8 cellular contexts compared by ENCODE assay signal in the genomic region with DNA sequence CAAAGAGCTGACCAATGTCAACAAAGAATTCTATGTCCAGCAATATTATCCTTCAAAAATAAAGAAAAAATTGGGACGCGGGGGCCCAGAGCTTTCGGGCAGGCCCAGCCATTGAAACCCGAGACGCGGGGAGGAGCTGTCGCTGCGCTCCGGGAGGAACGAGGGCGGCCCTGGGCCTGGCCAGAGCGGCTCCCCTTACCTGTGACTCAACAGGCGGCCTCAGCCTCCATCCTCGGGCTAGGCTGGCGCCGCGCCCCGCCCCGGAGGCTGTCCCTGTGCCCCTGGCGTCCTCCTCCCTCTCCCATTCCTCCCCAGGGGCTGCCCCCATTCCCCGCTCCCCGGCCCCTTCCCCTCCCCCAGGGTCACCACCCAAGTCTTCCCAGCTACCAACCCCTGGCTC.
DNase-seq lines count a peak whose midpoint lies in the region; ATAC-seq, FAIRE-seq and TF ChIP-seq lines count a peak whose summit lies in the region.
"Not testable (repeated sequence)": the region's sequence is repeated elsewhere in the genome, so short reads cannot be mapped to it uniquely, and the experiment has no call there.

No MANE protein-coding gene starts in this region.

- intact Hi-C loops in left colon (cut with DNase I, micrococcal nuclease), result loop anchor here in 1 of 2 donors (5.0 kb wide), 1 partner anchor 186 kb away; no protein-coding TSS in a partner anchor

- H2AFZ ChIP-seq in GM23338, result not testable (repeated sequence)

- H3K9me3 Mint-ChIP-seq in GM23338; activated T-helper 17 cell treated with anti-CD3 and anti-CD28 coated beads, Interleukin-2, amount 50 U/mL, for 72 hours: not testable (repeated sequence)

- not testable (repeated sequence) for H3K27ac Mint-ChIP-seq in GM23338; activated T-helper 17 cell treated with anti-CD3 and anti-CD28 coated beads, Interleukin-2, amount 50 U/mL, for 72 hours

- not testable (repeated sequence) for H3K4me3 ChIP-seq in GM23338

- not testable (repeated sequence) for H3K27me3 ChIP-seq in GM23338 (ENCODE audit: insufficient read depth)

- H3K4me1 ChIP-seq in GM23338 (ENCODE audit: insufficient read depth), result not testable (repeated sequence)

- H3K36me3 Mint-ChIP-seq in GM23338 (ENCODE audit: low read depth); activated T-helper 17 cell treated with anti-CD3 and anti-CD28 coated beads, Interleukin-2, amount 50 U/mL, for 72 hours (ENCODE audit: low read depth): not testable (repeated sequence)

- DNase-seq in GM12892 (ENCODE audit: insufficient read length); GM23338 (ENCODE audit: low spot score); left colon; stimulated activated naive CD8-positive, alpha-beta T cell treated with anti-CD3 and anti-CD28 coated beads, Interleukin-15, Interleukin-2, amounts not matched to agents 100 U/mL and 50 U/mL, for 24 hours: not testable (repeated sequence)

- not testable (repeated sequence) for H3K9me2 ChIP-seq in GM23338 (ENCODE audit: insufficient read depth)

- ATAC-seq in GM19438 (IDR thresholded peaks at IDR 0.05; ENCODE audit: low read depth, unreplicated experiment), result peak; percentile 84
- peak; percentile 99 for ATAC-seq in GM23338
- peak; percentile 71 for ATAC-seq in HG03064 (IDR thresholded peaks at IDR 0.05; ENCODE audit: low read depth, unreplicated experiment)
- ATAC-seq in HG03571 (IDR thresholded peaks at IDR 0.05; ENCODE audit: unreplicated experiment), result peak; percentile 89
- peak; percentile 100 for ATAC-seq in activated T-helper 17 cell treated with anti-CD3 and anti-CD28 coated beads, Interleukin-2, amount 50 U/mL, for 72 hours (replicated peaks)
- ATAC-seq in left colon, result peak; percentile 77
- ATAC-seq in stimulated activated naive CD8-positive, alpha-beta T cell treated with anti-CD3 and anti-CD28 coated beads, Interleukin-15, Interleukin-2, amounts not matched to agents 100 U/mL and 50 U/mL, for 24 hours, result peak; percentile 97

- not testable (repeated sequence) for H3K27ac ChIP-seq in GM23338 (ENCODE audit: low read depth)

- H3K79me2 ChIP-seq in GM23338 (replicated peaks; ENCODE audit: insufficient read depth), result not testable (repeated sequence)

- H3K36me3 ChIP-seq in GM23338 (ENCODE audit: insufficient read depth), result not testable (repeated sequence)

- not testable (repeated sequence) for H4K20me1 ChIP-seq in GM23338 (replicated peaks; ENCODE audit: insufficient read depth)

- not testable (repeated sequence) for H3K4me1 Mint-ChIP-seq in GM23338; activated T-helper 17 cell treated with anti-CD3 and anti-CD28 coated beads, Interleukin-2, amount 50 U/mL, for 72 hours

- not testable (repeated sequence) for H3K4me2 ChIP-seq in GM23338

- H3K4me3 Mint-ChIP-seq in GM23338; activated T-helper 17 cell treated with anti-CD3 and anti-CD28 coated beads, Interleukin-2, amount 50 U/mL, for 72 hours: not testable (repeated sequence)

- TF ChIP-seq POLR2A in GM12892 (IDR thresholded peaks at IDR 0.05; ENCODE audit: low read depth, low read length), result not testable (repeated sequence)

- FAIRE-seq in GM12892 (lab: Jason Lieb, UNC), result peak; percentile 27

- not testable (repeated sequence) for TF ChIP-seq CTCF in GM23338 (conservative IDR thresholded peaks at IDR 0.05; ENCODE audit: low read depth in 2 of 2)

- not testable (repeated sequence) for H3F3A ChIP-seq in GM23338 (replicated peaks; ENCODE audit: low read depth)

- not testable (repeated sequence) for H3K27me3 Mint-ChIP-seq in GM23338 (ENCODE audit: insufficient read depth, low read depth, poor library complexity); activated T-helper 17 cell treated with anti-CD3 and anti-CD28 coated beads, Interleukin-2, amount 50 U/mL, for 72 hours
